36 cellular contexts compared by ENCODE assay signal in genomic region chr20:22672191-22672590, GRCh38.
"Had no signal": no experiment of that assay in that cellular context is flagged by ENCODE, and none has a peak within 500 bp of the region (broad histone marks: within the 10 kb centered on the region; RNA-seq: fewer than 3 reads in every experiment).

No MANE protein-coding gene starts in this region.

- H3K36me3 ChIP-seq: MG63 had no signal

- H3K27me3 ChIP-seq: MG63 had no signal

- H3K4me3 ChIP-seq: MG63 had no signal

- DNase-seq: Kasumi-1, MG63, MM.1S, MV-4-11, NCI-H1048, NCI-H1092, NCI-H1092 treated with DMSO at 0.1 percent for 48 hours, NCI-H1105, NCI-H1105 treated with DMSO at 0.1 percent for 48 hours, NCI-H1417, NCI-H1417 treated with DMSO at 0.1 percent for 48 hours, NCI-H1436, NCI-H1436 treated with DMSO at 0.1 percent for 48 hours, NCI-H146, NCI-H1694, NCI-H1694 treated with DMSO at 0.1 percent for 48 hours, NCI-H187, NCI-H187 treated with DMSO at 0.1 percent for 48 hours, NCI-H1930, NCI-H2029, NCI-H2029 treated with DMSO at 0.1 percent for 48 hours, NCI-H2081, NCI-H2081 treated with DMSO at 0.1 percent for 48 hours, NCI-H2107, NCI-H2171, NCI-H2171 treated with DMSO at 0.1 percent for 48 hours, NCI-H2227 treated with DMSO at 0.1 percent for 48 hours, NCI-H226, NCI-H345, NCI-H446, NCI-H446 treated with DMSO at 0.1 percent for 48 hours, NCI-H510A, NCI-H510A treated with DMSO at 0.1 percent for 48 hours, NCI-H524, NCI-H524 treated with DMSO at 0.1 percent for 48 hours, NCI-H526 had no signal

- H3K9me3 ChIP-seq: MG63 had no signal
